ENCODE assay signal across 8 cellular contexts in genomic region chr5:93585753-93586385, GRCh38. TPM values are rescaled to one million over a fixed set of nuclear protein-coding genes. Genes with fewer than 3 reads are reported as not detected.
DNase-seq lines count a peak whose midpoint lies in the region; ATAC-seq and TF ChIP-seq lines count a peak whose summit lies in the region.

No MANE protein-coding gene starts in this region.

- 12% methylated on average over 14 of the region's 14 CpGs for WGBS in hepatocyte (ENCODE audit: low lambda C conversion rate, missing lambda C conversion rate)
- WGBS in spleen, 5 donors, result 13 to 22% (median 19%) methylated on average over 14 of the region's 14 CpGs

- H3K27me3 ChIP-seq in hepatocyte (peaks cover 77% of the 10 kb centered on the region), spleen (replicated peaks in 1 of 7) (peaks cover 5 to 98% (median 62%) of the 10 kb centered on the region in 7 donors)

- POLR2A ChIA-PET in activated B cell treated with CpG ODN at 0.5 μM for 24 hours (lab: Charles Lee), result interaction anchor here (0.7 kb wide), 1 partner anchor 9 kb away, joined by 3 read pairs; no protein-coding TSS in a partner anchor

- H3K4me1 ChIP-seq in hepatocyte (ENCODE audit: insufficient read depth) (peaks cover 5% of the 10 kb centered on the region), spleen (peaks cover 0 to 53% (median 30%) of the 10 kb centered on the region in 6 donors)

- H3K9me2 ChIP-seq in hepatocyte (replicated peaks; ENCODE audit: insufficient read depth), result no peaks in the 10 kb centered on the region

- H3K9me3 ChIP-seq in hepatocyte (ENCODE audit: low read depth), result no peaks in the 10 kb centered on the region
- peaks cover 0 to 9% (median 0%) of the 10 kb centered on the region in 8 donors for H3K9me3 ChIP-seq in spleen

- TF ChIP-seq CTCF in activated B cell treated with CpG ODN at 0.5 μM for 24 hours (IDR thresholded peaks at IDR 0.05), result no peak
- TF ChIP-seq CTCF in hepatocyte (IDR thresholded peaks at IDR 0.05; ENCODE audit: poor library complexity), result no peak
- TF ChIP-seq CTCF in spleen (IDR thresholded peaks at IDR 0.05 in 8 of 11, conservative IDR thresholded peaks at IDR 0.05 in 3 of 11), result no peak

- intact Hi-C loops in activated B cell treated with CpG ODN at 0.5 μM for 24 hours (cut with micrococcal nuclease), result loop anchor here (2.0 to 10.0 kb wide), 2 partner anchors 15 to 1269 kb away; no protein-coding TSS in a partner anchor
- intact Hi-C loops in spleen (cut with DNase I; ENCODE audit: low total_unique reads), result no loop called here

- peaks cover 8% of the 10 kb centered on the region for H3K79me2 ChIP-seq in hepatocyte

- H3K27ac ChIP-seq in hepatocyte, result no peak overlapping the region
- H3K27ac ChIP-seq in spleen, result peak overlapping the region in 3 of 8 donors; percentile 33 to 43 (median 34)

- no peak for ATAC-seq in activated B cell treated with CpG ODN at 0.5 μM for 24 hours (ENCODE audit: low read depth)

- H3K9me3 Mint-ChIP-seq in activated B cell treated with CpG ODN at 0.5 μM for 24 hours, result no peaks in the 10 kb centered on the region

- H3K4me2 ChIP-seq in hepatocyte, result peak overlapping the region; percentile 94

- H3K27ac Mint-ChIP-seq in activated B cell treated with CpG ODN at 0.5 μM for 24 hours, result no peak overlapping the region

- H2AFZ ChIP-seq in hepatocyte, result no peak overlapping the region

- H3K36me3 ChIP-seq in hepatocyte (replicated peaks; ENCODE audit: insufficient read depth, low read depth), result no peaks in the 10 kb centered on the region
- peaks cover 0 to 6% (median 0%) of the 10 kb centered on the region in 6 donors for H3K36me3 ChIP-seq in spleen

- H4K20me1 ChIP-seq in hepatocyte (ENCODE audit: insufficient read depth, poor library complexity, severe bottlenecking), result peaks cover 13% of the 10 kb centered on the region

- peaks cover 3% of the 10 kb centered on the region for H3K36me3 Mint-ChIP-seq in activated B cell treated with CpG ODN at 0.5 μM for 24 hours (ENCODE audit: low read depth)

- H3K4me3 ChIP-seq in hepatocyte, result peak overlapping the region; percentile 22
- peak overlapping the region in 7 of 8 donors; percentile 15 to 72 (median 56) for H3K4me3 ChIP-seq in spleen

- no peak for TF ChIP-seq POLR2A in spleen (IDR thresholded peaks at IDR 0.05)

- DNase-seq in NCI-H1092 treated with DMSO at 0.1 percent for 48 hours (lab: John Stamatoyannopoulos, UW), result peak; percentile 23
- no peak for DNase-seq in NCI-H1092 (lab: John Stamatoyannopoulos, UW)
- DNase-seq in activated B cell treated with CpG ODN at 0.5 μM for 24 hours, result no peak
- no peak for DNase-seq in hepatocyte (ENCODE audit: low spot score)
- no peak for DNase-seq in spleen
- no peak for DNase-seq in effector CD4-positive, alpha-beta T cell
- no peak for DNase-seq in NCI-H1417 treated with DMSO at 0.1 percent for 48 hours (lab: John Stamatoyannopoulos, UW)
- no peak for DNase-seq in NCI-H1436 (lab: John Stamatoyannopoulos, UW)

- H3K4me3 Mint-ChIP-seq in activated B cell treated with CpG ODN at 0.5 μM for 24 hours, result peak overlapping the region; percentile 60

- H3K27me3 Mint-ChIP-seq in activated B cell treated with CpG ODN at 0.5 μM for 24 hours, result peaks cover 42% of the 10 kb centered on the region

- H3K4me1 Mint-ChIP-seq in activated B cell treated with CpG ODN at 0.5 μM for 24 hours, result peaks cover 17% of the 10 kb centered on the region

- CTCF ChIA-PET in activated B cell treated with CpG ODN at 0.5 μM for 24 hours (lab: Charles Lee), result interaction anchor here (1.1 kb wide), 1 partner anchor 215 kb away, joined by 3 read pairs; no protein-coding TSS in a partner anchor

RNA-seq across cellular contexts. Expression of gene NR2F1, which starts 2.8 kb away (rescaled TPM):
- not detected in 2 replicates for total RNA-seq in activated B cell treated with CpG ODN at 0.5 μM for 24 hours
- 15.9 and 19.9 TPM in 2 replicates for total RNA-seq in hepatocyte
- polyA plus RNA-seq in hepatocyte, result 7.3 and 8.9 TPM in 2 replicates
- 10 to 100 TPM in 6 of 7 donors, 1 to 10 TPM in 1; 9.6 to 28.8 (median 13.6) TPM for total RNA-seq in spleen
- polyA plus RNA-seq in spleen, result 1 to 10 TPM; 2.0 to 4.4 (median 3.5) TPM

RNA-seq across cellular contexts. Expression of gene NR2F1-AS1, which starts 4.8 kb away (rescaled TPM):
- total RNA-seq in activated B cell treated with CpG ODN at 0.5 μM for 24 hours (0.15 TPM in 1 of 2 replicates, not detected in the other), hepatocyte (8.2 and 8.4 TPM in 2 replicates), spleen (10 to 100 TPM in 4 of 7 donors, 1 to 10 TPM in 3; 5.9 to 21.6 (median 11.3) TPM)
- polyA plus RNA-seq in hepatocyte (8.6 and 9.3 TPM in 2 replicates), spleen (1 to 10 TPM; 6.2 to 8.6 (median 7.6) TPM)

Comparison
In these comparisons a context has a peak if more than half of its experiments do, and no peak if none do; other contexts are left out.
1. RNA of gene NR2F1, which starts 2.8 kb away (total RNA-seq): 15.9 to 19.9 TPM in hepatocyte and 9.6 to 28.8 TPM in spleen; not detected in activated B cell treated with CpG ODN at 0.5 μM for 24 hours; every median in the first group is over 10 times any median in the second.